27 cellular contexts compared by ENCODE assay signal in the genomic region with DNA sequence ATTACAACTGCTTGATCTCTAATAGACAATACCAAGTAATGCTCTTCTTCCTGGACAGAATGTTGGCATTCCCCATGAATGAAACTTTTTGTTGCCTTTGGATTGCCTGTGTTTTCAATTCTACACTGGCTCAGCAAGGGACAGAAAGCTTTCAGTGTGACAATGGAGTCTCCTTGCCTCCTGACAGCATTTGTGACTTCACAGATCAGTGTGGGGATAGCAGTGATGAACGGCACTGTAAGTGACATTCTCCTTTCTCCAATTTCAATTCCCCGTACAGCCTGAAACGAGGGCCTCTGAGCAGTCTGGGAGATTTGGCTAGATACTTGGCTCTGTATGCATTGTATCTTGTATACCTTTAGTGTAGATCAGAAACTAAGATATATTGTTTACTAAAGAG. TPM values are rescaled to one million over a fixed set of nuclear protein-coding genes. Genes with fewer than 3 reads are reported as not detected.
DNase-seq lines count a peak whose midpoint lies in the region; ATAC-seq, FAIRE-seq and TF ChIP-seq lines count a peak whose summit lies in the region.
"Had no signal": no experiment of that assay in that cellular context is flagged by ENCODE, and none has a peak within 500 bp of the region (broad histone marks: within the 10 kb centered on the region; RNA-seq: fewer than 3 reads in every experiment).

No MANE protein-coding gene starts in this region.

- WGBS in IMR-90 (ENCODE audit: extremely low coverage in 2 of 2, insufficient read length in 1 of 2), 2 experiments: no CpG with 5 or more reads among the region's 3 CpGs
- 5 to 30% (median 22%) methylated on average over 3 of the region's 3 CpGs for WGBS in small intestine, 3 donors

- no peak overlapping the region for H2AK5ac ChIP-seq in IMR-90 (ENCODE audit: low read depth, low read length)

- H3K36me3 ChIP-seq in IMR-90 (ENCODE audit: control insufficient read depth, insufficient read depth, low read length): no peaks in the 10 kb centered on the region
- no peaks in the 10 kb centered on the region for H3K36me3 ChIP-seq in duodenal mucosa (ENCODE audit: control insufficient read depth in 1 of 2, insufficient read depth in 2 of 2, low read length in 2 of 2)
- H3K36me3 ChIP-seq in mucosa of descending colon (ENCODE audit: low read depth): no peaks in the 10 kb centered on the region
- H3K36me3 ChIP-seq in small intestine (ENCODE audit: control insufficient read depth in 2 of 2, insufficient read depth in 2 of 2, low read length in 2 of 2): no peaks in the 10 kb centered on the region
- H3K36me3 ChIP-seq: BLaER1 had no signal

- no peak for DNase-seq in IMR-90
- no peak for DNase-seq in mucosa of descending colon
- no peak for DNase-seq in small intestine
- no peak for DNase-seq in GDM1 (lab: John Stamatoyannopoulos, UW)
- DNase-seq in UCSD-AML1 (lab: John Stamatoyannopoulos, UW; ENCODE audit: unreplicated experiment): no peak
- no peak for DNase-seq in activated CD4-positive, alpha-beta T cell treated with anti-CD3 and anti-CD28 coated beads for 4 hours
- DNase-seq: ACHN; CD4-positive, alpha-beta T cell; COR-L47; DMS 273 treated with DMSO at 0.1 percent for 48 hours; DMS79 treated with DMSO at 0.1 percent for 48 hours; H9; HFFc6; MV-4-11; NCI-H1105 treated with DMSO at 0.1 percent for 48 hours; NCI-H187 treated with DMSO at 0.1 percent for 48 hours; NCI-H2107; NCI-H2227 treated with DMSO at 0.1 percent for 48 hours; NCI-H510A; NCI-H748 treated with DMSO at 0.1 percent for 48 hours; SIG-M5 had no signal

- no peak overlapping the region for H3K18ac ChIP-seq in IMR-90 (ENCODE audit: low read depth, low read length)

- H3K4me2 ChIP-seq in IMR-90 (ENCODE audit: low read depth, low read length): no peak overlapping the region
- H3K4me2 ChIP-seq: BLaER1 had no signal

- no peaks in the 10 kb centered on the region for H3K9me1 ChIP-seq in IMR-90 (ENCODE audit: insufficient read depth, low read length)

- H3K23ac ChIP-seq in IMR-90 (ENCODE audit: low read depth, low read length): no peak overlapping the region

- POLR2A ChIA-PET in IMR-90 (lab: Charles Lee; ENCODE audit: unreplicated experiment): no interaction called here

- intact Hi-C loops in IMR-90 (cut with micrococcal nuclease) (no loop called here), mucosa of descending colon (cut with DNase I, micrococcal nuclease) (no loop called here)

- no peak for FAIRE-seq in small intestine (lab: Jason Lieb, UNC)
- FAIRE-seq: GM12878, HTR-8/SVneo had no signal

- H3K79me1 ChIP-seq in IMR-90 (ENCODE audit: low read depth in 1 of 2, low read length in 2 of 2): no peaks in the 10 kb centered on the region

- H4K20me1 ChIP-seq in IMR-90 (ENCODE audit: insufficient read depth, low read length): no peaks in the 10 kb centered on the region
- H4K20me1 ChIP-seq: BLaER1 had no signal

- BruUV-seq in IMR-90 (replicated peaks; lab: Mats Ljungman, UMichigan): no TSS peak

- H3K14ac ChIP-seq in IMR-90 (replicated peaks; ENCODE audit: low read depth, low read length): no peak overlapping the region

- in situ Hi-C loops in IMR-90 (cut with MboI; ENCODE audit: low sequenced_read_pairs): no loop called here

- H3K27me3 ChIP-seq in IMR-90 (ENCODE audit: control insufficient read depth, insufficient read depth, low read length) (no peaks in the 10 kb centered on the region), duodenal mucosa (ENCODE audit: control insufficient read depth in 1 of 2, insufficient read depth in 2 of 2, low read length in 2 of 2) (no peaks in the 10 kb centered on the region), small intestine (ENCODE audit: control insufficient read depth in 2 of 2, insufficient read depth in 2 of 2, low read length in 2 of 2) (no peaks in the 10 kb centered on the region)
- H3K27me3 ChIP-seq: BLaER1 had no signal

- H4K91ac ChIP-seq in IMR-90 (ENCODE audit: insufficient read depth, low read depth, low read length): no peak overlapping the region

- no peak for TF ChIP-seq RAD21 in IMR-90 (IDR thresholded peaks at IDR 0.05; ENCODE audit: low read length)

- no peak overlapping the region for H2BK20ac ChIP-seq in IMR-90 (ENCODE audit: low read depth, low read length)

- dilution Hi-C loops in IMR-90 (cut with HindIII; ENCODE audit: low sequenced_read_pairs, unreplicated experiment): no loop called here

- no peak overlapping the region for H2BK120ac ChIP-seq in IMR-90 (ENCODE audit: low read depth, low read length)

- H3K27ac ChIP-seq in IMR-90 (ENCODE audit: insufficient read depth, low read length) (no peak overlapping the region), duodenal mucosa (ENCODE audit: low read depth, low read length) (no peak overlapping the region), small intestine (ENCODE audit: low read depth in 1 of 2, low read length in 1 of 2) (peak overlapping the region; percentile 5 to 13)
- H3K27ac ChIP-seq: BLaER1 had no signal

- H2AFZ ChIP-seq in IMR-90 (replicated peaks; ENCODE audit: low read length, poor library complexity): peak overlapping the region; percentile 44

- no peak for TF ChIP-seq POLR2A in IMR-90 (IDR thresholded peaks at IDR 0.05; ENCODE audit: low read depth, low read length)

- H2AK9ac ChIP-seq in IMR-90 (replicated peaks; ENCODE audit: low read depth, low read length, poor library complexity): no peak overlapping the region

- ATAC-seq in IMR-90 (ENCODE audit: low read depth): no peak
- ATAC-seq in mucosa of descending colon: peak; percentile 44
- ATAC-seq: GM12878, SK-N-SH treated with all-trans-retinoic acid at 6 μM for 48 hours had no signal

- TF ChIP-seq CTCF in IMR-90 (conservative IDR thresholded peaks at IDR 0.05; ENCODE audit: low read depth, low read length) (no peak), mucosa of descending colon (IDR thresholded peaks at IDR 0.05) (no peak)

- H2BK5ac ChIP-seq in IMR-90 (ENCODE audit: low read depth, low read length, poor library complexity, severe bottlenecking): no peak overlapping the region

- no peak overlapping the region for H3K9ac ChIP-seq in IMR-90 (ENCODE audit: low read depth, low read length)
- H3K9ac ChIP-seq in duodenal mucosa (ENCODE audit: low read depth in 1 of 2, low read length in 2 of 2): peak overlapping the region; percentile 52 to 63
- H3K9ac ChIP-seq: BLaER1 had no signal

- no peak overlapping the region for H3K4ac ChIP-seq in IMR-90 (ENCODE audit: low read depth, low read length)

- H4K5ac ChIP-seq in IMR-90 (ENCODE audit: low read depth, low read length): no peak overlapping the region

- no peak overlapping the region for H2BK15ac ChIP-seq in IMR-90 (ENCODE audit: low read depth, low read length)

- H3K4me3 ChIP-seq in IMR-90 (ENCODE audit: insufficient read depth, low read depth, low read length): no peak overlapping the region
- peak overlapping the region; percentile 81 to 82 for H3K4me3 ChIP-seq in duodenal mucosa (ENCODE audit: low read depth in 1 of 2, low read length in 2 of 2)
- H3K4me3 ChIP-seq in mucosa of descending colon: no peak overlapping the region
- H3K4me3 ChIP-seq in small intestine (ENCODE audit: low read depth in 1 of 2, low read length in 2 of 2): peak overlapping the region in 1 of 2 donors; percentile 45
- H3K4me3 ChIP-seq: BLaER1, GM12878 had no signal

- no peaks in the 10 kb centered on the region for H3K4me1 ChIP-seq in IMR-90 (ENCODE audit: control insufficient read depth, insufficient read depth, low read length)
- peaks cover 10 to 17% of the 10 kb centered on the region in 2 donors for H3K4me1 ChIP-seq in duodenal mucosa (ENCODE audit: control insufficient read depth in 1 of 2, insufficient read depth in 2 of 2, low read length in 2 of 2)
- no peaks in the 10 kb centered on the region for H3K4me1 ChIP-seq in mucosa of descending colon (ENCODE audit: low read depth)
- no peaks in the 10 kb centered on the region for H3K4me1 ChIP-seq in small intestine (ENCODE audit: control insufficient read depth in 2 of 2, insufficient read depth in 1 of 2, low read depth in 1 of 2, low read length in 1 of 2)
- H3K4me1 ChIP-seq: BLaER1 had no signal

- no peak overlapping the region for H4K8ac ChIP-seq in IMR-90 (ENCODE audit: low read depth in 2 of 2, low read length in 2 of 2)

- CTCF ChIA-PET in IMR-90 (lab: Yijun Ruan, JAX): no interaction called here

- H3K9me3 ChIP-seq in IMR-90 (ENCODE audit: control insufficient read depth, insufficient read depth, low read length) (no peaks in the 10 kb centered on the region), duodenal mucosa (ENCODE audit: control insufficient read depth in 1 of 2, low read length in 2 of 2) (no peaks in the 10 kb centered on the region), mucosa of descending colon (no peaks in the 10 kb centered on the region), small intestine (ENCODE audit: control insufficient read depth, low read depth) (no peaks in the 10 kb centered on the region)
- H3K9me3 ChIP-seq: BLaER1 had no signal

- no peak overlapping the region for H3K56ac ChIP-seq in IMR-90 (ENCODE audit: extremely low read depth, insufficient read depth, low read length)

TF ChIP-seq in IMR-90, 13 proteins besides CTCF, POLR2A, EP300 and RAD21 (continues in another document):
- TF ChIP-seq RFX5 (IDR thresholded peaks at IDR 0.05; ENCODE audit: low read depth, low read length) (no peak), CHD1 (IDR thresholded peaks at IDR 0.05; ENCODE audit: low read depth, low read length) (no peak), MAFK (IDR thresholded peaks at IDR 0.05; ENCODE audit: low read depth, low read length) (no peak), MXI1 (IDR thresholded peaks at IDR 0.05; ENCODE audit: borderline replicate concordance, low read depth, low read length) (no peak), SMC3 (IDR thresholded peaks at IDR 0.05; ENCODE audit: low read depth, low read length) (no peak), FOS (IDR thresholded peaks at IDR 0.05; ENCODE audit: low read depth, low read length) (no peak), MAZ (IDR thresholded peaks at IDR 0.05; ENCODE audit: borderline replicate concordance, low read depth, low read length) (no peak), RCOR1 (IDR thresholded peaks at IDR 0.05; ENCODE audit: insufficient replicate concordance, low read length) (no peak), CEBPB (IDR thresholded peaks at IDR 0.05; ENCODE audit: low read depth, low read length) (no peak), NFE2L2 (IDR thresholded peaks at IDR 0.05; ENCODE audit: low read depth, low read length) (no peak)

RNA-seq across cellular contexts. Expression of a gene that starts 0.3 kb away (rescaled TPM):
- total RNA-seq in IMR-90 (2012; rRNA removed) (0.56 and 1.1 TPM in 2 replicates), mucosa of descending colon (under 1 TPM; 0.41 to 0.90 (median 0.60) TPM)
- polyA plus RNA-seq in IMR-90 (2012; rRNA removed) (0.27 and 0.34 TPM in 2 replicates), small intestine (10 to 100 TPM; 21.2 to 41.6 (median 28.4) TPM)
- polyA plus RNA-seq in IMR-90 (2012; cell fraction: cytosol; rRNA removed): 0.16 and 0.22 TPM in 2 replicates
- polyA plus RNA-seq in IMR-90 (2012; cell fraction: nucleus; rRNA removed; ENCODE audit: low replicate concordance): 0.10 and 0.36 TPM in 2 replicates
- total RNA-seq: CD4-positive, alpha-beta T cell; HFFc6 had no signal
- polyA plus RNA-seq: IgD-negative memory B cell had no signal

Comparison
In these comparisons a context has a peak if more than half of its experiments do, and no peak if none do; other contexts are left out.
1. H3K27ac ChIP-seq: peak in small intestine (2 of 2); none in IMR-90 (single experiment) and duodenal mucosa (single experiment).
2. H3K4me3 ChIP-seq: peak in duodenal mucosa (2 of 2); none in IMR-90 (single experiment) and mucosa of descending colon (single experiment).